In the genomic region with DNA sequence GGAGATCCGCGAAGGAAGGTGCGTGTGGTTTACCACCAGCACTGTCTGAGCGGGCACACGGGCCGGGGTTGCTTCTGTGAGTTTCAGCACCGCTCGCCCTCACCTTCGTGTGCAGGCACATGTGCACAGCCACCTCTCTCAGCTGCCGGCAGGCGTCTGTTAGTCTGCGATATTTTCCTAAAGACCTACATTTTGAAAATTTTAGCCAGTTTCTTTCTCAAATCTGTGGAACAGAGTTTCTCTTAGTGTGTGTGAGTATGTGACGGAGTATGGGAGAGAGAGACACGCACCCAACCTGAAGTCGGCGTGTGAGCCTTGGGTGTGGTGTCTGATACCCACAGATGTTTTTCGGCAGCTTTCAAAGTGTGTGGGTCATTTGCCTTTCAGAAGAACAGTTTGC, we compare ENCODE assay signal across 3 cellular contexts. TPM values are rescaled to one million over a fixed set of nuclear protein-coding genes. Genes with fewer than 3 reads are reported as not detected.
"Had no signal": no experiment of that assay in that cellular context is flagged by ENCODE, and none has a peak within 500 bp of the region (broad histone marks: within the 10 kb centered on the region; RNA-seq: fewer than 3 reads in every experiment).

No MANE protein-coding gene starts in this region.

RNA-seq across cellular contexts. Expression of gene MUC20, which starts 49.5 kb away (rescaled TPM):
- total RNA-seq: RPMI7951, SJCRH30, SK-MEL-5 had no signal
